In the genomic region with DNA sequence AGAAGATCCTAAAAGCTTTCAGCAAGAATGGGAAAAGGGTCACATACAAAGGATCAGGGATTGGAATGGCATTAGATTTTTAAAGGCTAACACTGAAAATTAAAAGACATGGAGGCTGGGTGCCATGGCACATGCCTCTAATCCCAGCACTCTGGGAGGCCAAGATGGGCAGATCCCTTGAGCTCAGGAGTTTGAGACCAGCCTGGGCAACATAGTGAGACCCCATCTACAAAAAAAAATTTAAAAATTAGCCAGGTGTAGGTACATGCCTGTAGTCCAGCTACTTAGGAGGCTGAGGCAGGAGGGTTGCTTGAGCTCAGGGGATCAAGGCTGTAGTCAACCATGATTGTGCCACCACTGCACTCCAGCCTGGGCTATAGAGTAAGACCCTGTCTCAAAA, we compare ENCODE assay signal across 32 cellular contexts. TPM values are rescaled to one million over a fixed set of nuclear protein-coding genes. Genes with fewer than 3 reads are reported as not detected.
"Had no signal": no experiment of that assay in that cellular context is flagged by ENCODE, and none has a peak within 500 bp of the region (broad histone marks: within the 10 kb centered on the region; RNA-seq: fewer than 3 reads in every experiment).

No MANE protein-coding gene starts in this region.

- H3K9ac ChIP-seq: KMS-11 had no signal

- ATAC-seq: activated CD8-positive, alpha-beta T cell treated with anti-CD3 and anti-CD28 coated beads for 36 hours; activated naive CD8-positive, alpha-beta T cell treated with anti-CD3 and anti-CD28 coated beads, Interleukin-2, amount 50 U/mL, for 24 hours; Panc1 had no signal

- H3K27me3 ChIP-seq: SJCRH30 had no signal

- H3K4me1 ChIP-seq: SJCRH30 had no signal

- H3K36me3 ChIP-seq: SJCRH30, WERI-Rb-1 had no signal

- H3K9me3 ChIP-seq: SJCRH30 had no signal

- FAIRE-seq: bronchial epithelial cell had no signal

- H3K4me3 ChIP-seq: SJCRH30, SK-N-MC had no signal

- H3K27ac ChIP-seq: KMS-11, SJCRH30, SK-N-MC, WERI-Rb-1 had no signal

- H3K4me2 ChIP-seq: KMS-11 had no signal

- DNase-seq: activated CD4-positive, alpha-beta T cell treated with anti-CD3 and anti-CD28 coated beads, Interleukin-2, amount 10 ng/mL, durations not matched to agents 24 days and 14 days; activated CD4-positive, alpha-beta T cell treated with anti-CD3 and anti-CD28 coated beads, Interleukin-2, amount 50 U/mL, for 4 hours; activated CD8-positive, alpha-beta T cell treated with anti-CD3 and anti-CD28 coated beads for 36 hours; activated gamma-delta T cell; activated naive CD4-positive, alpha-beta T cell treated with anti-CD3 and anti-CD28 coated beads for 36 hours; activated naive CD8-positive, alpha-beta T cell treated with anti-CD3 and anti-CD28 coated beads, Interleukin-2, amount 50 U/mL, for 24 hours; activated T-cell treated with anti-CD3 and anti-CD28 coated beads, Interleukin-2, amount 50 U/mL, for 24 hours; anterior cingulate cortex; caudate nucleus; cerebellar nuclear complex; MM.1S; MV-4-11; NCI-H1092; NCI-H1436 treated with DMSO at 0.1 percent for 48 hours; NCI-H1694 treated with DMSO at 0.1 percent for 48 hours; NCI-H2029; NCI-H345; NCI-H524 treated with DMSO at 0.1 percent for 48 hours; SHP77; SJCRH30; T1000; WERI-Rb-1 had no signal

RNA-seq across cellular contexts. Expression of gene LURAP1, which starts 12.4 kb away (rescaled TPM):
- total RNA-seq: NCI-H460 had no signal

RNA-seq across cellular contexts. Expression of gene P3R3URF, which starts 39.2 kb away (rescaled TPM):
- total RNA-seq: activated CD4-positive, alpha-beta T cell treated with anti-CD3 and anti-CD28 coated beads, Interleukin-2, amount 10 ng/mL, durations not matched to agents 24 days and 14 days; activated CD8-positive, alpha-beta T cell treated with anti-CD3 and anti-CD28 coated beads for 36 hours; activated naive CD4-positive, alpha-beta T cell treated with anti-CD3 and anti-CD28 coated beads for 36 hours; activated T-helper 2 cell treated with anti-CD3 and anti-CD28 coated beads, Interferon-gamma antibody, Interleukin-2, Interleukin-4, amounts not matched to agents 10 μg/mL and 5 μg/mL and 100 μg/mL, durations not matched to agents 14 hours and 24 hours and 36 hours; bronchial epithelial cell; LHCN-M2; NCI-H460; RPMI7951; SJCRH30; T-helper 1 cell treated with Interleukin-12 subunit alpha and Interleukin-12 subunit beta and Interleukin-4 antibody, amounts not matched to agents 30 ng/mL and 1 ng/mL, for 36 hours; T-helper 2 cell treated with Interferon-gamma antibody and Interleukin-4, amounts not matched to agents 100 ng/mL and 5 ng/mL, for 36 hours had no signal

RNA-seq across cellular contexts. Expression of gene TSPAN1, which starts 40.6 kb away (rescaled TPM):
- total RNA-seq: activated CD4-positive, alpha-beta T cell treated with anti-CD3 and anti-CD28 coated beads, Interleukin-2, amount 10 ng/mL, durations not matched to agents 24 days and 14 days; activated CD8-positive, alpha-beta T cell treated with anti-CD3 and anti-CD28 coated beads for 36 hours; activated naive CD4-positive, alpha-beta T cell treated with anti-CD3 and anti-CD28 coated beads for 36 hours; activated T-helper 2 cell treated with anti-CD3 and anti-CD28 coated beads, Interferon-gamma antibody, Interleukin-2, Interleukin-4, amounts not matched to agents 10 μg/mL and 5 μg/mL and 100 μg/mL, durations not matched to agents 14 hours and 24 hours and 36 hours; SJCRH30; T-helper 2 cell treated with Interferon-gamma antibody and Interleukin-4, amounts not matched to agents 100 ng/mL and 5 ng/mL, for 36 hours had no signal
